14 cellular contexts compared by ENCODE assay signal in genomic region chr13:72536668-72537399, GRCh38.
DNase-seq lines count a peak whose midpoint lies in the region; ATAC-seq and TF ChIP-seq lines count a peak whose summit lies in the region.
"Had no signal": no experiment of that assay in that cellular context is flagged by ENCODE, and none has a peak within 500 bp of the region (broad histone marks: within the 10 kb centered on the region; RNA-seq: fewer than 3 reads in every experiment).

No MANE protein-coding gene starts in this region.

- H3K27me3 ChIP-seq in H9 (ENCODE audit: insufficient read depth, low read length) (no peaks in the 10 kb centered on the region), body of pancreas (no peaks in the 10 kb centered on the region)

- no peak overlapping the region for H4K8ac ChIP-seq in H9 (replicated peaks; ENCODE audit: insufficient read length, low read depth, low read length)

- H3K36me3 Mint-ChIP-seq in H9 (ENCODE audit: insufficient read depth in 1 of 3, low read depth in 3 of 3): no peaks in the 10 kb centered on the region; a peak in 2 of 7 replicates
- H3K36me3 Mint-ChIP-seq in activated CD8-positive, alpha-beta T cell treated with anti-CD3 and anti-CD28 coated beads for 36 hours (ENCODE audit: low read depth): no peaks in the 10 kb centered on the region
- no peaks in the 10 kb centered on the region for H3K36me3 Mint-ChIP-seq in activated CD4-positive, alpha-beta T cell treated with anti-CD3 and anti-CD28 coated beads for 36 hours (ENCODE audit: low read depth)
- H3K36me3 Mint-ChIP-seq: naive thymus-derived CD8-positive, alpha-beta T cell; stimulated activated memory B cell treated with anti-CD40 and anti-IgM and Interleukin-4, amounts not matched to agents 10 μg/mL and 1 μg/mL and 100 μg/mL, for 72 hours had no signal

- H3K27me3 Mint-ChIP-seq in H9 (ENCODE audit: low read depth): peaks cover 16% of the 10 kb centered on the region
- no peaks in the 10 kb centered on the region for H3K27me3 Mint-ChIP-seq in activated CD8-positive, alpha-beta T cell treated with anti-CD3 and anti-CD28 coated beads for 36 hours
- H3K27me3 Mint-ChIP-seq in activated CD4-positive, alpha-beta T cell treated with anti-CD3 and anti-CD28 coated beads for 36 hours: no peaks in the 10 kb centered on the region
- H3K27me3 Mint-ChIP-seq: naive thymus-derived CD8-positive, alpha-beta T cell; stimulated activated memory B cell treated with anti-CD40 and anti-IgM and Interleukin-4, amounts not matched to agents 10 μg/mL and 1 μg/mL and 100 μg/mL, for 72 hours had no signal

- WGBS in H9 (ENCODE audit: extremely low coverage, insufficient read length, low lambda C conversion rate): no CpG with 5 or more reads among the region's 11 CpGs
- WGBS in body of pancreas, 2 donors: 16 to 21% methylated on average over 11 of the region's 11 CpGs

- no peak overlapping the region for H3K56ac ChIP-seq in H9 (ENCODE audit: insufficient read length, low read depth, low read length)

- no peak overlapping the region for H3K9ac ChIP-seq in H9 (ENCODE audit: extremely low read depth, insufficient read length, low read length)

- H2BK120ac ChIP-seq in H9 (ENCODE audit: low read depth, low read length, poor library complexity, severe bottlenecking): no peak overlapping the region

- H2AK5ac ChIP-seq in H9 (ENCODE audit: insufficient read length, low read length): no peak overlapping the region

- no peaks in the 10 kb centered on the region for H3K9me3 ChIP-seq in H9 (ENCODE audit: control insufficient read depth, low read depth, low read length)
- no peaks in the 10 kb centered on the region for H3K9me3 ChIP-seq in body of pancreas

- POLR2A ChIA-PET in activated CD8-positive, alpha-beta T cell treated with anti-CD3 and anti-CD28 coated beads for 36 hours (lab: Charles Lee): no interaction called here
- POLR2A ChIA-PET in activated CD4-positive, alpha-beta T cell treated with anti-CD3 and anti-CD28 coated beads for 36 hours (lab: Charles Lee): no interaction called here

- no peak overlapping the region for H3K4ac ChIP-seq in H9 (ENCODE audit: low read depth, low read length)

- H3K27ac ChIP-seq in H9 (ENCODE audit: insufficient read length, low read depth, low read length): no peak overlapping the region
- no peak overlapping the region for H3K27ac ChIP-seq in body of pancreas

- no peaks in the 10 kb centered on the region; a peak in 1 of 5 replicates for H3K9me3 Mint-ChIP-seq in H9
- H3K9me3 Mint-ChIP-seq in activated CD8-positive, alpha-beta T cell treated with anti-CD3 and anti-CD28 coated beads for 36 hours: no peaks in the 10 kb centered on the region
- H3K9me3 Mint-ChIP-seq in activated CD4-positive, alpha-beta T cell treated with anti-CD3 and anti-CD28 coated beads for 36 hours (ENCODE audit: low read depth): no peaks in the 10 kb centered on the region
- H3K9me3 Mint-ChIP-seq: stimulated activated memory B cell treated with anti-CD40 and anti-IgM and Interleukin-4, amounts not matched to agents 10 μg/mL and 1 μg/mL and 100 μg/mL, for 72 hours had no signal

- H3K14ac ChIP-seq in H9 (ENCODE audit: insufficient read depth, low read length): no peak overlapping the region

- H3K4me1 ChIP-seq in H9 (ENCODE audit: insufficient read depth, low read length) (no peaks in the 10 kb centered on the region), body of pancreas (peaks cover 15% of the 10 kb centered on the region)

- no peak overlapping the region for H2BK15ac ChIP-seq in H9 (ENCODE audit: low read depth, low read length)

- no peak overlapping the region for H2BK12ac ChIP-seq in H9 (ENCODE audit: insufficient read length, low read depth, low read length)

- no peaks in the 10 kb centered on the region for H3K23me2 ChIP-seq in H9 (ENCODE audit: insufficient read length, low read depth, low read length, poor library complexity, severe bottlenecking)

- no peak overlapping the region for H4K91ac ChIP-seq in H9 (ENCODE audit: insufficient read length, low read depth, low read length)

- peak; percentile 38 for ATAC-seq in body of pancreas
- no peak for ATAC-seq in activated CD8-positive, alpha-beta T cell treated with anti-CD3 and anti-CD28 coated beads for 36 hours
- no peak for ATAC-seq in activated CD4-positive, alpha-beta T cell treated with anti-CD3 and anti-CD28 coated beads for 36 hours
- no peak for ATAC-seq in HG02870 (IDR thresholded peaks at IDR 0.05; ENCODE audit: unreplicated experiment)
- ATAC-seq: naive thymus-derived CD8-positive, alpha-beta T cell; stimulated activated memory B cell treated with anti-CD40 and anti-IgM and Interleukin-4, amounts not matched to agents 10 μg/mL and 1 μg/mL and 100 μg/mL, for 72 hours had no signal

- no peak overlapping the region; a peak in 1 of 7 replicates for H3K27ac Mint-ChIP-seq in H9
- H3K27ac Mint-ChIP-seq in activated CD8-positive, alpha-beta T cell treated with anti-CD3 and anti-CD28 coated beads for 36 hours: no peak overlapping the region
- H3K27ac Mint-ChIP-seq in activated CD4-positive, alpha-beta T cell treated with anti-CD3 and anti-CD28 coated beads for 36 hours: no peak overlapping the region
- H3K27ac Mint-ChIP-seq: naive thymus-derived CD8-positive, alpha-beta T cell; stimulated activated memory B cell treated with anti-CD40 and anti-IgM and Interleukin-4, amounts not matched to agents 10 μg/mL and 1 μg/mL and 100 μg/mL, for 72 hours had no signal

- no peak overlapping the region for H2AFZ ChIP-seq in H9 (ENCODE audit: low read length)

- no peak overlapping the region for H2BK5ac ChIP-seq in H9 (ENCODE audit: insufficient read length, low read length)

- no peak overlapping the region for H3K18ac ChIP-seq in H9 (ENCODE audit: insufficient read length, low read depth, low read length)

- no peak overlapping the region for H2BK20ac ChIP-seq in H9 (ENCODE audit: low read depth, low read length, poor library complexity, severe bottlenecking)

- CTCF ChIA-PET in activated CD8-positive, alpha-beta T cell treated with anti-CD3 and anti-CD28 coated beads for 36 hours (lab: Charles Lee): no interaction called here
- CTCF ChIA-PET in activated CD4-positive, alpha-beta T cell treated with anti-CD3 and anti-CD28 coated beads for 36 hours (lab: Charles Lee): interaction anchor here (1.4 kb wide), 1 partner anchor 19 kb away, joined by 3 read pairs; no protein-coding TSS in a partner anchor

- H3K23ac ChIP-seq in H9 (ENCODE audit: insufficient read length, low read depth, low read length): no peak overlapping the region

- H3T11ph ChIP-seq in H9 (ENCODE audit: low read length): no peak overlapping the region

- peak; percentile 21; the same call in 1 of the 3 replicates for TF ChIP-seq CTCF in H9 (conservative IDR thresholded peaks at IDR 0.05)
- no peak for TF ChIP-seq CTCF in body of pancreas (IDR thresholded peaks at IDR 0.05)
- TF ChIP-seq CTCF in activated CD8-positive, alpha-beta T cell treated with anti-CD3 and anti-CD28 coated beads for 36 hours (IDR thresholded peaks at IDR 0.05): no peak

- no peak overlapping the region for H4K5ac ChIP-seq in H9 (ENCODE audit: insufficient read length, low read depth, low read length)

- no peaks in the 10 kb centered on the region for H3K79me2 ChIP-seq in H9 (ENCODE audit: insufficient read depth, low read length)

- H3K36me3 ChIP-seq in body of pancreas (replicated peaks in 1 of 2; ENCODE audit: insufficient read depth in 1 of 2, low read depth in 2 of 2): no peaks in the 10 kb centered on the region

- no peak overlapping the region for H3K4me3 Mint-ChIP-seq in H9
- no peak overlapping the region for H3K4me3 Mint-ChIP-seq in activated CD8-positive, alpha-beta T cell treated with anti-CD3 and anti-CD28 coated beads for 36 hours
- H3K4me3 Mint-ChIP-seq in activated CD4-positive, alpha-beta T cell treated with anti-CD3 and anti-CD28 coated beads for 36 hours: no peak overlapping the region
- H3K4me3 Mint-ChIP-seq: naive thymus-derived CD8-positive, alpha-beta T cell; stimulated activated memory B cell treated with anti-CD40 and anti-IgM and Interleukin-4, amounts not matched to agents 10 μg/mL and 1 μg/mL and 100 μg/mL, for 72 hours had no signal

- TF ChIP-seq POLR2A in body of pancreas (IDR thresholded peaks at IDR 0.05): no peak

- no peaks in the 10 kb centered on the region for H3K79me1 ChIP-seq in H9 (ENCODE audit: insufficient read depth, low read depth, low read length, poor library complexity, severe bottlenecking)

- intact Hi-C loops in body of pancreas (cut with DNase I): no loop called here
- intact Hi-C loops in activated CD8-positive, alpha-beta T cell treated with anti-CD3 and anti-CD28 coated beads for 36 hours (cut with micrococcal nuclease): no loop called here
- intact Hi-C loops in activated CD4-positive, alpha-beta T cell treated with anti-CD3 and anti-CD28 coated beads for 36 hours (cut with DNase I, micrococcal nuclease): no loop called here

- no peaks in the 10 kb centered on the region for H4K20me1 ChIP-seq in H9 (ENCODE audit: control insufficient read depth, insufficient read depth, insufficient read length)

- no peak overlapping the region for H3K4me3 ChIP-seq in body of pancreas

- DNase-seq in H9 (no peak), body of pancreas (peak in 1 of 4 donors; percentile 16), left kidney (ENCODE audit: low read depth, low spot score) (peak; percentile 64), putamen (ENCODE audit: low spot score) (peak; percentile 6), SK-N-DZ (ENCODE audit: low spot score) (no peak)
- DNase-seq in activated CD8-positive, alpha-beta T cell treated with anti-CD3 and anti-CD28 coated beads for 36 hours: no peak
- DNase-seq in activated CD4-positive, alpha-beta T cell treated with anti-CD3 and anti-CD28 coated beads for 36 hours: no peak
- DNase-seq: activated CD4-positive, alpha-beta T cell treated with anti-CD3 and anti-CD28 coated beads for 4 hours; HCEC 1CT; islet precursor cell; naive thymus-derived CD8-positive, alpha-beta T cell; SHP77 treated with DMSO at 0.1 percent for 48 hours had no signal

- H3K4me1 Mint-ChIP-seq in H9: peaks cover 6 to 12% of the 10 kb centered on the region in 2 experiments
- H3K4me1 Mint-ChIP-seq in activated CD8-positive, alpha-beta T cell treated with anti-CD3 and anti-CD28 coated beads for 36 hours (ENCODE audit: low read depth): no peaks in the 10 kb centered on the region
- no peaks in the 10 kb centered on the region for H3K4me1 Mint-ChIP-seq in activated CD4-positive, alpha-beta T cell treated with anti-CD3 and anti-CD28 coated beads for 36 hours
- H3K4me1 Mint-ChIP-seq: naive thymus-derived CD8-positive, alpha-beta T cell; stimulated activated memory B cell treated with anti-CD40 and anti-IgM and Interleukin-4, amounts not matched to agents 10 μg/mL and 1 μg/mL and 100 μg/mL, for 72 hours had no signal

- H3K4me2 ChIP-seq in H9 (ENCODE audit: insufficient read depth, insufficient read length, low read length): no peak overlapping the region

Comparison
In these comparisons a context has a peak if more than half of its experiments do, and no peak if none do; other contexts are left out.
1. DNase-seq: peak in left kidney (single experiment) and putamen (single experiment); none in H9 (single experiment), activated CD8-positive, alpha-beta T cell treated with anti-CD3 and anti-CD28 coated beads for 36 hours (single experiment), activated CD4-positive, alpha-beta T cell treated with anti-CD3 and anti-CD28 coated beads for 36 hours (single experiment) and SK-N-DZ (single experiment).